In the genomic region with DNA sequence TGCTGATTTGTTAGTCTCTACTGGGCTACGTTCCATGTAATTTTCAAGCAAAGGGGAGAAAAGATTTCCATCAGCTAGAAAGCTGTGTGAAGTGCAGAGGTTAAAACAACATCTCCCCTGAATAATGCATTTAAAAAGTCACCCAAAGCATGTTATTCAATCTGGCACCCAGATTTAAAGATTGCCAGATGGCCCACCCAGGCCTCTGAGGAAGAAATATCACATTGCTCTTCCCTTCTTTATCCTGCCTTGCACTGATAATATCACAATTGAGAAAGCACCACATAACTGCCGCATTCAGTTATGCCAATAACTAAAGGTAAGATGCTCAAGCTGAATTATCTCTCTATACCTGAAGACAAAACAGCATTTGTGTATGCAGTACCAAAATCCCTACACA, we compare ENCODE assay signal across 26 cellular contexts.
"Had no signal": no experiment of that assay in that cellular context is flagged by ENCODE, and none has a peak within 500 bp of the region (broad histone marks: within the 10 kb centered on the region; RNA-seq: fewer than 3 reads in every experiment).

No MANE protein-coding gene starts in this region.

- DNase-seq: colonic mucosa; dermis blood vessel endothelial cell; effector memory CD4-positive, alpha-beta T cell; esophagus squamous epithelium; foreskin melanocyte; glutamatergic neuron; heart right ventricle; hippocampal formation; left cardiac atrium; left lung; mesenchymal stem cell; midbrain; naive thymus-derived CD4-positive, alpha-beta T cell; psoas muscle; right cardiac atrium; spleen; stimulated activated CD4-positive, alpha-beta T cell treated with anti-CD3 and anti-CD28 coated beads, Interleukin-4, amount 100 ng/mL, for 4 hours; stimulated activated naive CD8-positive, alpha-beta T cell treated with anti-CD3 and anti-CD28 coated beads, Interleukin-15, Interleukin-2, amounts not matched to agents 100 U/mL and 50 U/mL, for 24 hours; substantia nigra; testis; tibial artery; upper lobe of left lung had no signal

- H3K27me3 ChIP-seq: colonic mucosa, esophagus squamous epithelium, left lung, neural progenitor cell, spleen, testis, tibial artery, upper lobe of left lung had no signal

- H3K4me1 ChIP-seq: colonic mucosa, esophagus squamous epithelium, heart right ventricle, left lung, neural progenitor cell, psoas muscle, spleen, testis, tibial artery, upper lobe of left lung had no signal

- H3K4me3 Mint-ChIP-seq: naive thymus-derived CD4-positive, alpha-beta T cell; nephron; neural progenitor cell; stimulated activated memory B cell treated with anti-CD40 and anti-IgM and Interleukin-4, amounts not matched to agents 10 μg/mL and 1 μg/mL and 100 μg/mL, for 72 hours had no signal

- H3K27me3 Mint-ChIP-seq: stimulated activated memory B cell treated with anti-CD40 and anti-IgM and Interleukin-4, amounts not matched to agents 10 μg/mL and 1 μg/mL and 100 μg/mL, for 72 hours had no signal

- H3K27ac ChIP-seq: colonic mucosa, esophagus squamous epithelium, heart right ventricle, left lung, neural progenitor cell, psoas muscle, skin epidermis, spleen, testis, tibial artery, upper lobe of left lung had no signal

- H3K4me3 ChIP-seq: colonic mucosa, esophagus squamous epithelium, heart right ventricle, left lung, neural progenitor cell, psoas muscle, skin epidermis, spleen, testis, tibial artery, upper lobe of left lung had no signal

- H3K4me1 Mint-ChIP-seq: naive thymus-derived CD4-positive, alpha-beta T cell; stimulated activated memory B cell treated with anti-CD40 and anti-IgM and Interleukin-4, amounts not matched to agents 10 μg/mL and 1 μg/mL and 100 μg/mL, for 72 hours had no signal

- H3K9me3 ChIP-seq: colonic mucosa, esophagus squamous epithelium, heart right ventricle, left lung, psoas muscle, spleen, testis, tibial artery, upper lobe of left lung had no signal

- H3K27ac Mint-ChIP-seq: naive thymus-derived CD4-positive, alpha-beta T cell; nephron; neural progenitor cell; stimulated activated memory B cell treated with anti-CD40 and anti-IgM and Interleukin-4, amounts not matched to agents 10 μg/mL and 1 μg/mL and 100 μg/mL, for 72 hours had no signal

- H3K36me3 ChIP-seq: colonic mucosa, esophagus squamous epithelium, heart right ventricle, left lung, neural progenitor cell, spleen, tibial artery, upper lobe of left lung had no signal

- ATAC-seq: heart right ventricle; left lung; naive thymus-derived CD4-positive, alpha-beta T cell; psoas muscle; right cardiac atrium; stimulated activated memory B cell treated with anti-CD40 and anti-IgM and Interleukin-4, amounts not matched to agents 10 μg/mL and 1 μg/mL and 100 μg/mL, for 72 hours; stimulated activated naive CD8-positive, alpha-beta T cell treated with anti-CD3 and anti-CD28 coated beads, Interleukin-15, Interleukin-2, amounts not matched to agents 100 U/mL and 50 U/mL, for 24 hours had no signal

- H3K36me3 Mint-ChIP-seq: naive thymus-derived CD4-positive, alpha-beta T cell; neural progenitor cell; stimulated activated memory B cell treated with anti-CD40 and anti-IgM and Interleukin-4, amounts not matched to agents 10 μg/mL and 1 μg/mL and 100 μg/mL, for 72 hours had no signal

- H3K9me3 Mint-ChIP-seq: naive thymus-derived CD4-positive, alpha-beta T cell; nephron; neural progenitor cell; stimulated activated memory B cell treated with anti-CD40 and anti-IgM and Interleukin-4, amounts not matched to agents 10 μg/mL and 1 μg/mL and 100 μg/mL, for 72 hours had no signal
